Comparison of ENCODE assay signal across 28 cellular contexts in the genomic region with DNA sequence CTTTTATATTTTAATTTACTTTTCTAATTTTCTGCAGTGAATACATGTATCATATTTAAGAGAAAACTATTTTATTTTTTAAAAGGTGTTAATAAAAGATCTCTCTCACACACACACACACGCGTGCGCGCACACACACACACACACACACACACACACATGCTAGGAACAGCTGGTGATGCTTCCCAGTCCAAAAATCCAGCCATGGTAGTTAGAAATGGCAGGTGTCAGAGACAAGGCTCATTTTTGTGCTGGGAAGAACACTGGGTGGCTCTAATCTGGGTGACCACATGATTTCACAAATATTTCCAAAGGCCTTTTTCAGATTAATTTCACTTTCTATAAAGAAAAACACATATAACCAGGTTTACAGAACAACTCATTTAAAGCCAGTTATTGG.
"Had no signal": no experiment of that assay in that cellular context is flagged by ENCODE, and none has a peak within 500 bp of the region (broad histone marks: within the 10 kb centered on the region; RNA-seq: fewer than 3 reads in every experiment).

No MANE protein-coding gene starts in this region.

- H3K9me3 ChIP-seq: left lung, lower lobe of right lung, pancreas, prostate gland, spleen, suprapubic skin, thoracic aorta, tibial artery, upper lobe of right lung had no signal

- H3K36me3 ChIP-seq: left lung, lower lobe of right lung, pancreas, prostate gland, spleen, suprapubic skin, thoracic aorta, tibial artery, upper lobe of right lung had no signal

- H3K27me3 ChIP-seq: pancreas, spleen, tibial artery, upper lobe of right lung had no signal

- H3K4me1 ChIP-seq: left lung, lower lobe of right lung, prostate gland, spleen, suprapubic skin had no signal

- DNase-seq: hypothalamus; immature natural killer cell; kidney; left colon; left lung; lower lobe of right lung; mammary epithelial cell; mesendoderm; naive thymus-derived CD8-positive, alpha-beta T cell; nucleus accumbens; pancreas; posterior cingulate gyrus; retina; right cardiac atrium; small intestine; spleen; stimulated activated CD4-positive, alpha-beta T cell treated with anti-CD3 and anti-CD28 coated beads, Interleukin-4, amount 100 ng/mL, for 24 hours; stimulated activated naive CD4-positive, alpha-beta T cell; tibial artery; trophoblast cell; upper lobe of right lung had no signal

- H3K27ac ChIP-seq: left lung, lower lobe of right lung, prostate gland, spleen, suprapubic skin, thoracic aorta, tibial artery, upper lobe of right lung had no signal

- FAIRE-seq: islet of Langerhans, urothelium cell line had no signal

- H3K4me3 ChIP-seq: left lung, lower lobe of right lung, pancreas, prostate gland, spleen, suprapubic skin, thoracic aorta, tibial artery, upper lobe of right lung had no signal

- ATAC-seq: left colon; left lung; lower lobe of right lung; naive thymus-derived CD8-positive, alpha-beta T cell; pancreas; right cardiac atrium; sciatic nerve; stimulated activated effector memory CD8-positive, alpha-beta T cell treated with anti-CD3 and anti-CD28 coated beads, Interleukin-12 subunit alpha, Interleukin-12 subunit beta, amount 100 ng/mL, for 72 hours; upper lobe of right lung had no signal
